Comparison of ENCODE assay signal across 12 cellular contexts in the genomic region with DNA sequence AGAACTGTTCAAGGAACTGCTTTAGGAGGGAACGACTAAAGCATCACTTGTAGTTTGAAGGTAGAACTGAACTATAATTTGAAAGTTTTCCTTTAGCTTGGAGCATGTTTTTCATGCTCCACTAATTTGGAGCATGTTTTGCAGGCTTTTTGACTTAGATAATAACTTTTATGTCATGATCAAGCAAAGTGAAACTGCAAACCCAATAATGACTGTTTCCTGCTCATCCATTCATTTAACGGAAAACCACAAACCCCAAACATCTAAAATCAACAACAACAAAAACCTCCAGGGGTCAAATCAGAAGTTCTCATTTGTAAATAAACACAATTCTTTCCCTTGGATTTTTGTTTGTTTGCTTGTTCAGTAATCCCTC. TPM values are rescaled to one million over a fixed set of nuclear protein-coding genes. Genes with fewer than 3 reads are reported as not detected.
DNase-seq lines count a peak whose midpoint lies in the region; ATAC-seq and TF ChIP-seq lines count a peak whose summit lies in the region.
"Had no signal": no experiment of that assay in that cellular context is flagged by ENCODE, and none has a peak within 500 bp of the region (broad histone marks: within the 10 kb centered on the region; RNA-seq: fewer than 3 reads in every experiment).

No MANE protein-coding gene starts in this region.

- H3K4me3 ChIP-seq in mammary epithelial cell (replicated peaks in 1 of 3; ENCODE audit: insufficient read depth in 1 of 3, low read depth in 2 of 3, low read length in 3 of 3) (no peak overlapping the region), Panc1 (ENCODE audit: low read depth in 2 of 2, low read length in 2 of 2) (peak overlapping the region; percentile 46 to 73; a peak in 2 of 4 replicates), kidney epithelial cell (ENCODE audit: low read depth, low read length) (peak overlapping the region; percentile 73)

- no peak for DNase-seq in MCF 10A (ENCODE audit: unreplicated experiment)
- no peak for DNase-seq in mammary epithelial cell
- no peak for DNase-seq in Panc1 (ENCODE audit: low read depth, low spot score)
- DNase-seq in kidney epithelial cell (ENCODE audit: low read depth): no peak
- no peak for DNase-seq in substantia nigra (lab: John Stamatoyannopoulos, UW)
- no peak for DNase-seq in OCI-M2 (lab: John Stamatoyannopoulos, UW; ENCODE audit: unreplicated experiment)
- DNase-seq in stimulated activated CD4-positive, alpha-beta T cell treated with anti-CD3 and anti-CD28 coated beads, Interleukin-4, amount 100 ng/mL, for 1 hour: no peak
- DNase-seq in NCI-H2171 treated with DMSO at 0.1 percent for 48 hours (lab: John Stamatoyannopoulos, UW): no peak
- DNase-seq: activated CD8-positive, alpha-beta memory T cell treated with anti-CD3 and anti-CD28 coated beads, Interleukin-2, amount 10 ng/mL, durations not matched to agents 7 days and 5 days; left colon had no signal

- BruUV-seq in MCF 10A (replicated peaks; lab: Mats Ljungman, UMichigan) (no TSS peak), mammary epithelial cell (replicated peaks; lab: Mats Ljungman, UMichigan) (no TSS peak), Panc1 (replicated peaks; lab: Mats Ljungman, UMichigan) (no TSS peak)

- no peaks in the 10 kb centered on the region for H3K9me3 Mint-ChIP-seq in MCF 10A (ENCODE audit: unreplicated experiment)

- H3K36me3 ChIP-seq in mammary epithelial cell (ENCODE audit: insufficient read depth, low read length) (no peaks in the 10 kb centered on the region), Panc1 (ENCODE audit: control insufficient read depth, insufficient read depth, low read length) (no peaks in the 10 kb centered on the region), kidney epithelial cell (ENCODE audit: control insufficient read depth, insufficient read depth, low read length) (no peaks in the 10 kb centered on the region)
- H3K36me3 ChIP-seq: neutrophil had no signal

- H3K27me3 Mint-ChIP-seq in MCF 10A (ENCODE audit: insufficient read depth, unreplicated experiment): no peaks in the 10 kb centered on the region

- ATAC-seq in Panc1: no peak
- ATAC-seq: activated CD8-positive, alpha-beta memory T cell treated with anti-CD3 and anti-CD28 coated beads, Interleukin-2, amount 10 ng/mL, durations not matched to agents 7 days and 5 days; left colon had no signal

- no peak for TF ChIP-seq CTCF in MCF 10A (IDR thresholded peaks at IDR 0.05; ENCODE audit: unreplicated experiment)
- no peak for TF ChIP-seq CTCF in mammary epithelial cell (conservative IDR thresholded peaks at IDR 0.05 in 1 of 2, IDR thresholded peaks at IDR 0.05 in 1 of 2; ENCODE audit: extremely low read depth in 1 of 2, insufficient read depth in 1 of 2, low read depth in 1 of 2, low read length in 2 of 2)
- TF ChIP-seq CTCF in Panc1 (IDR thresholded peaks at IDR 0.05): no peak
- TF ChIP-seq CTCF in kidney epithelial cell (IDR thresholded peaks at IDR 0.05; ENCODE audit: insufficient read depth, low read length, poor library complexity, severe bottlenecking): no peak

- H3K4me2 ChIP-seq in mammary epithelial cell (ENCODE audit: insufficient read depth, low read depth, low read length): no peak overlapping the region

- WGBS in mammary epithelial cell (ENCODE audit: low coverage, missing lambda C conversion rate): 56% methylated on average over 2 of the region's 2 CpGs

- H3K36me3 Mint-ChIP-seq in MCF 10A (ENCODE audit: insufficient read depth, unreplicated experiment): no peaks in the 10 kb centered on the region

- H3K9me3 ChIP-seq in mammary epithelial cell (replicated peaks; ENCODE audit: insufficient read depth, low read length) (peaks cover 11% of the 10 kb centered on the region), Panc1 (ENCODE audit: control insufficient read depth, insufficient read depth, low read depth, low read length) (no peaks in the 10 kb centered on the region)
- H3K9me3 ChIP-seq: neutrophil had no signal

- no peaks in the 10 kb centered on the region for H4K20me1 ChIP-seq in mammary epithelial cell (ENCODE audit: insufficient read depth, low read length)

- no peak overlapping the region for H3K27ac Mint-ChIP-seq in MCF 10A (ENCODE audit: low read depth, unreplicated experiment)
- H3K27ac Mint-ChIP-seq: activated CD8-positive, alpha-beta memory T cell treated with anti-CD3 and anti-CD28 coated beads, Interleukin-2, amount 10 ng/mL, durations not matched to agents 7 days and 5 days had no signal

- H3K27me3 ChIP-seq in mammary epithelial cell (ENCODE audit: insufficient read depth, low read length) (peaks cover 91% of the 10 kb centered on the region), Panc1 (ENCODE audit: control insufficient read depth, insufficient read depth, low read length) (peaks cover 7% of the 10 kb centered on the region; the same call in 1 of the 2 replicates), kidney epithelial cell (ENCODE audit: control insufficient read depth, insufficient read depth, low read length) (peaks cover 55% of the 10 kb centered on the region)

- H3K4me3 Mint-ChIP-seq in MCF 10A (ENCODE audit: unreplicated experiment): peak overlapping the region; percentile 65
- H3K4me3 Mint-ChIP-seq: activated CD8-positive, alpha-beta memory T cell treated with anti-CD3 and anti-CD28 coated beads, Interleukin-2, amount 10 ng/mL, durations not matched to agents 7 days and 5 days had no signal

- no peak overlapping the region for H2AFZ ChIP-seq in mammary epithelial cell (ENCODE audit: low read depth, low read length)

- intact Hi-C loops in MCF 10A (cut with micrococcal nuclease): no loop called here
- intact Hi-C loops in mammary epithelial cell (cut with micrococcal nuclease): loop anchor here (5.0 kb wide), 1 partner anchor 115 kb away; no protein-coding TSS in a partner anchor
- intact Hi-C loops in Panc1 (cut with micrococcal nuclease; ENCODE audit: unreplicated experiment): no loop called here

- H3K4me1 ChIP-seq in mammary epithelial cell (ENCODE audit: insufficient read depth, low read length) (peaks cover 14% of the 10 kb centered on the region), Panc1 (ENCODE audit: control insufficient read depth, insufficient read depth, low read length) (peaks cover 6% of the 10 kb centered on the region)

- no peak overlapping the region for H3K9ac ChIP-seq in mammary epithelial cell (ENCODE audit: insufficient read depth, low read length)

- CTCF ChIA-PET in MCF 10A (lab: Yijun Ruan, JAX) (interaction anchor here (2.6 kb wide), 1 partner anchor 19 kb away, joined by 6 read pairs; no protein-coding TSS in a partner anchor), mammary epithelial cell (lab: Charles Lee; ENCODE audit: low non-redundant PET) (no interaction called here), Panc1 (lab: Charles Lee) (interaction anchor here (0.5 kb wide), 1 partner anchor 1068 kb away, joined by 13 read pairs; a partner anchor contains a TSS)

- dilution Hi-C loops in mammary epithelial cell (cut with HindIII; ENCODE audit: low sequenced_read_pairs): loop anchor here (25.0 kb wide), 1 partner anchor 350 kb away; no protein-coding TSS in a partner anchor

- H3K79me2 ChIP-seq in mammary epithelial cell (ENCODE audit: insufficient read depth, low read length): no peaks in the 10 kb centered on the region

- H3K27ac ChIP-seq in mammary epithelial cell (ENCODE audit: insufficient read depth, low read depth, low read length) (no peak overlapping the region), Panc1 (ENCODE audit: low read length) (no peak overlapping the region), substantia nigra (ENCODE audit: low read depth, low read length, poor library complexity, severe bottlenecking) (no peak overlapping the region)
- H3K27ac ChIP-seq: neutrophil had no signal

- POLR2A ChIA-PET in MCF 10A (lab: Yijun Ruan, JAX) (no interaction called here), Panc1 (lab: Charles Lee) (interaction anchor here (0.6 kb wide), 1 partner anchor 247 kb away, joined by 3 read pairs; no protein-coding TSS in a partner anchor)

- in situ Hi-C loops in mammary epithelial cell (cut with MboI; ENCODE audit: low sequenced_read_pairs in 2 of 2): no loop called here
- in situ Hi-C loops in Panc1 (cut with HindIII; ENCODE audit: low pct_unique_long_range_greater_than_20kb, low sequenced_read_pairs): no loop called here

- H3K4me1 Mint-ChIP-seq in MCF 10A (ENCODE audit: insufficient read depth, unreplicated experiment): no peaks in the 10 kb centered on the region

RNA-seq across cellular contexts. Expression of a gene that starts 2.8 kb away (rescaled TPM):
- total RNA-seq in MCF 10A (2022) (not detected in 2 replicates), mammary epithelial cell (under 1 TPM in 1 of 2 donors, not detected in 1; under 0.01 TPM), Panc1 (2021; ENCODE audit: unreplicated experiment) (not detected), kidney epithelial cell (2.0 and 2.9 TPM in 2 replicates)
- not detected for polyA plus RNA-seq in mammary epithelial cell
- not detected for polyA minus RNA-seq in mammary epithelial cell
- polyA plus RNA-seq in Panc1 (2012; ENCODE audit: insufficient read length): not detected
- total RNA-seq: frontal cortex, left colon had no signal

Comparison
In these comparisons a context has a peak if more than half of its experiments do, and no peak if none do; other contexts are left out.
1. H3K4me3 ChIP-seq: peak in Panc1 (2 of 2) and kidney epithelial cell (single experiment); none in mammary epithelial cell (0 of 3).